Comparison of ENCODE assay signal across 1 cellular context in genomic region chr11:129768356-129768755, GRCh38.
TF ChIP-seq lines count a peak whose summit lies in the region.

No MANE protein-coding gene starts in this region.

TF ChIP-seq in HepG2, 621 proteins besides CTCF, POLR2A, EP300 and RAD21:
- TF ChIP-seq RXRB (CRISPR knock-in tag; IDR thresholded peaks at IDR 0.05; ENCODE audit: borderline replicate concordance) (no peak), ZNF337 (CRISPR knock-in tag; IDR thresholded peaks at IDR 0.05; ENCODE audit: borderline replicate concordance, low read depth) (no peak), HNF4A (CRISPR knock-in tag; IDR thresholded peaks at IDR 0.05) (peak; percentile 58; the same call in 1 of the 2 replicates), AHDC1 (CRISPR knock-in tag; IDR thresholded peaks at IDR 0.05; ENCODE audit: borderline replicate concordance) (peak; percentile 58; the same call in 1 of the 2 replicates), CREB3 (CRISPR knock-in tag; IDR thresholded peaks at IDR 0.05) (no peak), YEATS4 (CRISPR knock-in tag; IDR thresholded peaks at IDR 0.05; ENCODE audit: borderline replicate concordance) (no peak), ZNF501 (CRISPR knock-in tag; IDR thresholded peaks at IDR 0.05) (no peak), NCOR1 (IDR thresholded peaks at IDR 0.05; ENCODE audit: borderline replicate concordance, low read length) (peak; percentile 23; the same call in 1 of the 2 replicates), ZBTB10 (CRISPR knock-in tag; IDR thresholded peaks at IDR 0.05; ENCODE audit: borderline replicate concordance) (no peak), TEAD2 (CRISPR knock-in tag; IDR thresholded peaks at IDR 0.05) (no peak), ZNF775 (CRISPR knock-in tag; IDR thresholded peaks at IDR 0.05; ENCODE audit: borderline replicate concordance) (no peak), HNF4G (IDR thresholded peaks at IDR 0.05; ENCODE audit: borderline replicate concordance, low read depth, low read length) (0 out of 2 replicates have a peak, but pooled peaks have one; percentile 44), HNF4G (CRISPR knock-in tag; IDR thresholded peaks at IDR 0.05; ENCODE audit: borderline replicate concordance, low read depth) (no peak), ZNF350 (CRISPR knock-in tag; IDR thresholded peaks at IDR 0.05; ENCODE audit: borderline replicate concordance, low read depth) (no peak)
- TF ChIP-seq, protein P1, sequence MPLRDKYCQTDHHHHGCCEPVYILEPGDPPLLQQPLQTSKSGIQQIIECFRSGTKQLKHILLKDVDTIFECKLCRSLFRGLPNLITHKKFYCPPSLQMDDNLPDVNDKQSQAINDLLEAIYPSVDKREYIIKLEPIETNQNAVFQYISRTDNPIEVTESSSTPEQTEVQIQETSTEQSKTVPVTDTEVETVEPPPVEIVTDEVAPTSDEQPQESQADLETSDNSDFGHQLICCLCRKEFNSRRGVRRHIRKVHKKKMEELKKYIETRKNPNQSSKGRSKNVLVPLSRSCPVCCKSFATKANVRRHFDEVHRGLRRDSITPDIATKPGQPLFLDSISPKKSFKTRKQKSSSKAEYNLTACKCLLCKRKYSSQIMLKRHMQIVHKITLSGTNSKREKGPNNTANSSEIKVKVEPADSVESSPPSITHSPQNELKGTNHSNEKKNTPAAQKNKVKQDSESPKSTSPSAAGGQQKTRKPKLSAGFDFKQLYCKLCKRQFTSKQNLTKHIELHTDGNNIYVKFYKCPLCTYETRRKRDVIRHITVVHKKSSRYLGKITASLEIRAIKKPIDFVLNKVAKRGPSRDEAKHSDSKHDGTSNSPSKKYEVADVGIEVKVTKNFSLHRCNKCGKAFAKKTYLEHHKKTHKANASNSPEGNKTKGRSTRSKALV (CRISPR knock-in tag; IDR thresholded peaks at IDR 0.05), result no peak
- TF ChIP-seq, protein P2, sequence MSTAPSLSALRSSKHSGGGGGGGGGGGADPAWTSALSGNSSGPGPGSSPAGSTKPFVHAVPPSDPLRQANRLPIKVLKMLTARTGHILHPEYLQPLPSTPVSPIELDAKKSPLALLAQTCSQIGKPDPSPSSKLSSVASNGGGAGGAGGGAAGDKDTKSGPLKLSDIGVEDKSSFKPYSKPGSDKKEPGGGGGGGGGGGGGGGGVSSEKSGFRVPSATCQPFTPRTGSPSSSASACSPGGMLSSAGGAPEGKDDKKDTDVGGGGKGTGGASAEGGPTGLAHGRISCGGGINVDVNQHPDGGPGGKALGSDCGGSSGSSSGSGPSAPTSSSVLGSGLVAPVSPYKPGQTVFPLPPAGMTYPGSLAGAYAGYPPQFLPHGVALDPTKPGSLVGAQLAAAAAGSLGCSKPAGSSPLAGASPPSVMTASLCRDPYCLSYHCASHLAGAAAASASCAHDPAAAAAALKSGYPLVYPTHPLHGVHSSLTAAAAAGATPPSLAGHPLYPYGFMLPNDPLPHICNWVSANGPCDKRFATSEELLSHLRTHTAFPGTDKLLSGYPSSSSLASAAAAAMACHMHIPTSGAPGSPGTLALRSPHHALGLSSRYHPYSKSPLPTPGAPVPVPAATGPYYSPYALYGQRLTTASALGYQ (CRISPR knock-in tag; IDR thresholded peaks at IDR 0.05), result no peak
- TF ChIP-seq, protein P3, sequence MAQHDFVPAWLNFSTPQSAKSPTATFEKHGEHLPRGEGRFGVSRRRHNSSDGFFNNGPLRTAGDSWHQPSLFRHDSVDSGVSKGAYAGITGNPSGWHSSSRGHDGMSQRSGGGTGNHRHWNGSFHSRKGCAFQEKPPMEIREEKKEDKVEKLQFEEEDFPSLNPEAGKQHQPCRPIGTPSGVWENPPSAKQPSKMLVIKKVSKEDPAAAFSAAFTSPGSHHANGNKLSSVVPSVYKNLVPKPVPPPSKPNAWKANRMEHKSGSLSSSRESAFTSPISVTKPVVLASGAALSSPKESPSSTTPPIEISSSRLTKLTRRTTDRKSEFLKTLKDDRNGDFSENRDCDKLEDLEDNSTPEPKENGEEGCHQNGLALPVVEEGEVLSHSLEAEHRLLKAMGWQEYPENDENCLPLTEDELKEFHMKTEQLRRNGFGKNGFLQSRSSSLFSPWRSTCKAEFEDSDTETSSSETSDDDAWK (CRISPR knock-in tag; IDR thresholded peaks at IDR 0.05), result no peak
- TF ChIP-seq, protein P4, sequence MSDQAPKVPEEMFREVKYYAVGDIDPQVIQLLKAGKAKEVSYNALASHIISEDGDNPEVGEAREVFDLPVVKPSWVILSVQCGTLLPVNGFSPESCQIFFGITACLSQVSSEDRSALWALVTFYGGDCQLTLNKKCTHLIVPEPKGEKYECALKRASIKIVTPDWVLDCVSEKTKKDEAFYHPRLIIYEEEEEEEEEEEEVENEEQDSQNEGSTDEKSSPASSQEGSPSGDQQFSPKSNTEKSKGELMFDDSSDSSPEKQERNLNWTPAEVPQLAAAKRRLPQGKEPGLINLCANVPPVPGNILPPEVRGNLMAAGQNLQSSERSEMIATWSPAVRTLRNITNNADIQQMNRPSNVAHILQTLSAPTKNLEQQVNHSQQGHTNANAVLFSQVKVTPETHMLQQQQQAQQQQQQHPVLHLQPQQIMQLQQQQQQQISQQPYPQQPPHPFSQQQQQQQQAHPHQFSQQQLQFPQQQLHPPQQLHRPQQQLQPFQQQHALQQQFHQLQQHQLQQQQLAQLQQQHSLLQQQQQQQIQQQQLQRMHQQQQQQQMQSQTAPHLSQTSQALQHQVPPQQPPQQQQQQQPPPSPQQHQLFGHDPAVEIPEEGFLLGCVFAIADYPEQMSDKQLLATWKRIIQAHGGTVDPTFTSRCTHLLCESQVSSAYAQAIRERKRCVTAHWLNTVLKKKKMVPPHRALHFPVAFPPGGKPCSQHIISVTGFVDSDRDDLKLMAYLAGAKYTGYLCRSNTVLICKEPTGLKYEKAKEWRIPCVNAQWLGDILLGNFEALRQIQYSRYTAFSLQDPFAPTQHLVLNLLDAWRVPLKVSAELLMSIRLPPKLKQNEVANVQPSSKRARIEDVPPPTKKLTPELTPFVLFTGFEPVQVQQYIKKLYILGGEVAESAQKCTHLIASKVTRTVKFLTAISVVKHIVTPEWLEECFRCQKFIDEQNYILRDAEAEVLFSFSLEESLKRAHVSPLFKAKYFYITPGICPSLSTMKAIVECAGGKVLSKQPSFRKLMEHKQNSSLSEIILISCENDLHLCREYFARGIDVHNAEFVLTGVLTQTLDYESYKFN (CRISPR knock-in tag; conservative IDR thresholded peaks at IDR 0.05), result peak; percentile 46; the same call in 1 of the 2 replicates
